23 cellular contexts compared by ENCODE assay signal in genomic region chr7:48045205-48045765, GRCh38. TPM values are rescaled to one million over a fixed set of nuclear protein-coding genes. Genes with fewer than 3 reads are reported as not detected.
DNase-seq lines count a peak whose midpoint lies in the region; ATAC-seq and TF ChIP-seq lines count a peak whose summit lies in the region.
"Had no signal": no experiment of that assay in that cellular context is flagged by ENCODE, and none has a peak within 500 bp of the region (broad histone marks: within the 10 kb centered on the region; RNA-seq: fewer than 3 reads in every experiment).

No MANE protein-coding gene starts in this region.

- no peak overlapping the region for H2BK120ac ChIP-seq in neuronal stem cell (ENCODE audit: low read depth, low read length)

- POLR2A ChIA-PET in CD8-positive, alpha-beta T cell (lab: Charles Lee) = interaction anchor here (0.7 to 1.8 kb wide), 2 partner anchors 10 kb away, joined by 3 to 5 read pairs; partner anchors contain the start of gene C7orf57

- no peak overlapping the region for H3K14ac ChIP-seq in neuronal stem cell (ENCODE audit: low read length)

- H3K36me3 ChIP-seq in CD4-positive, CD25-positive, alpha-beta regulatory T cell (ENCODE audit: control insufficient read depth, insufficient read depth, low read length) = no peaks in the 10 kb centered on the region
- H3K36me3 ChIP-seq in CD8-positive, alpha-beta T cell (ENCODE audit: insufficient read depth, low read length) = no peaks in the 10 kb centered on the region
- no peaks in the 10 kb centered on the region for H3K36me3 ChIP-seq in neuronal stem cell (replicated peaks in 1 of 2; ENCODE audit: control insufficient read depth in 2 of 2, insufficient read depth in 2 of 2, low read length in 2 of 2)
- H3K36me3 ChIP-seq: BE2C, HAP-1 had no signal

- no peak overlapping the region for H4K8ac ChIP-seq in neuronal stem cell (ENCODE audit: low read depth, low read length)

- H3K4me1 Mint-ChIP-seq in CD4-positive, CD25-positive, alpha-beta regulatory T cell = peaks cover 5 to 24% (median 7%) of the 10 kb centered on the region in 4 donors
- peaks cover 26% of the 10 kb centered on the region for H3K4me1 Mint-ChIP-seq in CD8-positive, alpha-beta T cell (ENCODE audit: low read depth)
- peaks cover 24% of the 10 kb centered on the region for H3K4me1 Mint-ChIP-seq in activated T-helper 17 cell treated with anti-CD3 and anti-CD28 coated beads, Interleukin-2, amount 50 U/mL, for 72 hours

- whole genome bisulfite sequencing in neuronal stem cell (ENCODE audit: extremely low coverage in 2 of 2, insufficient read length in 2 of 2, insufficient replicate concordance in 1 of 2), 2 donors = no CpG with 5 or more reads among the region's 9 CpGs

- no peaks in the 10 kb centered on the region for H3K36me3 Mint-ChIP-seq in CD4-positive, CD25-positive, alpha-beta regulatory T cell
- H3K36me3 Mint-ChIP-seq in CD8-positive, alpha-beta T cell = no peaks in the 10 kb centered on the region
- no peaks in the 10 kb centered on the region for H3K36me3 Mint-ChIP-seq in activated T-helper 17 cell treated with anti-CD3 and anti-CD28 coated beads, Interleukin-2, amount 50 U/mL, for 72 hours (ENCODE audit: low read depth)

- no peak for DNase-seq in CD4-positive, CD25-positive, alpha-beta regulatory T cell
- peak in 2 of 7 experiments; percentile 9 to 25 for DNase-seq in CD8-positive, alpha-beta T cell
- DNase-seq in neuronal stem cell (ENCODE audit: low spot score) = no peak
- DNase-seq in LoVo (ENCODE audit: low spot score) = no peak
- no peak for DNase-seq in NCI-H1436 treated with DMSO at 0.1 percent for 48 hours (lab: John Stamatoyannopoulos, UW)
- DNase-seq: BE2C; KBM-7; NCI-H1092; NCI-H146; NCI-H2029; NCI-H226; NCI-H510A treated with DMSO at 0.1 percent for 48 hours; NCI-H774; NK-92 treated with Interleukin-12 subunit alpha and Interleukin-12 subunit beta, amount 100 ng/mL, for 24 hours had no signal

- H2AFZ ChIP-seq in neuronal stem cell (ENCODE audit: low read length) = peak overlapping the region; percentile 22

- no peak overlapping the region for H3K27ac ChIP-seq in CD4-positive, CD25-positive, alpha-beta regulatory T cell (ENCODE audit: insufficient read depth, low read length, poor library complexity, severe bottlenecking)
- H3K27ac ChIP-seq in CD8-positive, alpha-beta T cell (ENCODE audit: low read depth, low read length) = no peak overlapping the region
- no peak overlapping the region for H3K27ac ChIP-seq in neuronal stem cell (replicated peaks; ENCODE audit: low read length)
- H3K27ac ChIP-seq: HL-60 had no signal

- no peak for ATAC-seq in CD4-positive, CD25-positive, alpha-beta regulatory T cell (ENCODE audit: low read depth in 2 of 2)
- ATAC-seq in CD8-positive, alpha-beta T cell = peak; percentile 30
- no peak for ATAC-seq in activated T-helper 17 cell treated with anti-CD3 and anti-CD28 coated beads, Interleukin-2, amount 50 U/mL, for 72 hours (replicated peaks)
- no peak for ATAC-seq in HG02588 (IDR thresholded peaks at IDR 0.05; ENCODE audit: unreplicated experiment)
- ATAC-seq: HepG2, Panc1, SK-N-SH treated with all-trans-retinoic acid at 6 μM for 48 hours had no signal

- no peak for TF ChIP-seq CTCF in CD8-positive, alpha-beta T cell (IDR thresholded peaks at IDR 0.05)

- no peaks in the 10 kb centered on the region for H3K9me3 ChIP-seq in CD4-positive, CD25-positive, alpha-beta regulatory T cell (ENCODE audit: control insufficient read depth in 2 of 2, low read length in 2 of 2)
- no peaks in the 10 kb centered on the region for H3K9me3 ChIP-seq in CD8-positive, alpha-beta T cell (ENCODE audit: low read length)
- H3K9me3 ChIP-seq in neuronal stem cell (replicated peaks in 1 of 2; ENCODE audit: control insufficient read depth in 2 of 2, insufficient read depth in 1 of 2, low read depth in 1 of 2, low read length in 2 of 2) = no peaks in the 10 kb centered on the region
- H3K9me3 ChIP-seq: BE2C, HAP-1 had no signal

- H3K27me3 ChIP-seq in CD4-positive, CD25-positive, alpha-beta regulatory T cell (ENCODE audit: control insufficient read depth, insufficient read depth, low read length) = no peaks in the 10 kb centered on the region
- H3K27me3 ChIP-seq in CD8-positive, alpha-beta T cell (ENCODE audit: insufficient read depth, low read length) = no peaks in the 10 kb centered on the region
- H3K27me3 ChIP-seq in neuronal stem cell (ENCODE audit: control insufficient read depth in 3 of 3, insufficient read depth in 3 of 3, low read depth in 1 of 3, low read length in 3 of 3) = peaks cover 0 to 6% (median 0%) of the 10 kb centered on the region in 3 experiments
- H3K27me3 ChIP-seq: BE2C had no signal

- H3K4me2 ChIP-seq in neuronal stem cell (ENCODE audit: insufficient read depth, low read length, poor library complexity, severe bottlenecking) = no peak overlapping the region

- H3K27me3 Mint-ChIP-seq in CD4-positive, CD25-positive, alpha-beta regulatory T cell = no peaks in the 10 kb centered on the region
- H3K27me3 Mint-ChIP-seq in CD8-positive, alpha-beta T cell (ENCODE audit: low read depth) = no peaks in the 10 kb centered on the region
- H3K27me3 Mint-ChIP-seq in activated T-helper 17 cell treated with anti-CD3 and anti-CD28 coated beads, Interleukin-2, amount 50 U/mL, for 72 hours = no peaks in the 10 kb centered on the region

- intact Hi-C loops in CD8-positive, alpha-beta T cell (cut with DNase I, micrococcal nuclease) = no loop called here

- no peaks in the 10 kb centered on the region for H3K9me3 Mint-ChIP-seq in CD4-positive, CD25-positive, alpha-beta regulatory T cell
- no peaks in the 10 kb centered on the region for H3K9me3 Mint-ChIP-seq in CD8-positive, alpha-beta T cell
- H3K9me3 Mint-ChIP-seq in activated T-helper 17 cell treated with anti-CD3 and anti-CD28 coated beads, Interleukin-2, amount 50 U/mL, for 72 hours = no peaks in the 10 kb centered on the region

- no peak overlapping the region for H2BK5ac ChIP-seq in neuronal stem cell (ENCODE audit: low read length)

- H3K4me3 ChIP-seq in CD4-positive, CD25-positive, alpha-beta regulatory T cell (ENCODE audit: low read depth, low read length) = no peak overlapping the region
- no peak overlapping the region for H3K4me3 ChIP-seq in CD8-positive, alpha-beta T cell (ENCODE audit: low read depth, low read length)
- H3K4me3 ChIP-seq in neuronal stem cell (ENCODE audit: low read length in 2 of 2) = no peak overlapping the region
- H3K4me3 ChIP-seq: HAP-1 had no signal

- H2AK5ac ChIP-seq in neuronal stem cell (ENCODE audit: low read depth, low read length) = no peak overlapping the region

- peak overlapping the region in 2 of 3 donors; percentile 62 to 81 for H3K27ac Mint-ChIP-seq in CD4-positive, CD25-positive, alpha-beta regulatory T cell
- peak overlapping the region; percentile 45 for H3K27ac Mint-ChIP-seq in CD8-positive, alpha-beta T cell
- H3K27ac Mint-ChIP-seq in activated T-helper 17 cell treated with anti-CD3 and anti-CD28 coated beads, Interleukin-2, amount 50 U/mL, for 72 hours = peak overlapping the region; percentile 59

- no peak overlapping the region for H3K9ac ChIP-seq in neuronal stem cell (ENCODE audit: low read depth, low read length, poor library complexity)

- H3K4me1 ChIP-seq in CD4-positive, CD25-positive, alpha-beta regulatory T cell (ENCODE audit: control insufficient read depth, insufficient read depth, low read length, poor library complexity, severe bottlenecking) = no peaks in the 10 kb centered on the region
- H3K4me1 ChIP-seq in CD8-positive, alpha-beta T cell (ENCODE audit: insufficient read depth, low read length) = peaks cover 26% of the 10 kb centered on the region
- peaks cover 0 to 8% of the 10 kb centered on the region in 2 donors for H3K4me1 ChIP-seq in neuronal stem cell (ENCODE audit: control insufficient read depth in 2 of 2, insufficient read depth in 1 of 2, low read depth in 1 of 2, low read length in 2 of 2)
- H3K4me1 ChIP-seq: BE2C, HAP-1 had no signal

- H3K23ac ChIP-seq in neuronal stem cell (ENCODE audit: low read depth, low read length, poor library complexity) = no peak overlapping the region

- H2BK12ac ChIP-seq in neuronal stem cell (ENCODE audit: low read length) = no peak overlapping the region

- H3K4me3 Mint-ChIP-seq in CD4-positive, CD25-positive, alpha-beta regulatory T cell = no peak overlapping the region
- H3K4me3 Mint-ChIP-seq in CD8-positive, alpha-beta T cell = peak overlapping the region; percentile 8
- H3K4me3 Mint-ChIP-seq in activated T-helper 17 cell treated with anti-CD3 and anti-CD28 coated beads, Interleukin-2, amount 50 U/mL, for 72 hours = no peak overlapping the region

- CTCF ChIA-PET in CD8-positive, alpha-beta T cell (lab: Charles Lee) = no interaction called here

- no peak overlapping the region for H2BK15ac ChIP-seq in neuronal stem cell (ENCODE audit: low read length)

- no peak overlapping the region for H3K4ac ChIP-seq in neuronal stem cell (ENCODE audit: low read length)

- no peaks in the 10 kb centered on the region for H3K79me1 ChIP-seq in neuronal stem cell (ENCODE audit: low read depth, low read length)

- no peak overlapping the region for H3K18ac ChIP-seq in neuronal stem cell (ENCODE audit: low read length)

- H4K91ac ChIP-seq in neuronal stem cell (ENCODE audit: low read depth, low read length, poor library complexity) = no peak overlapping the region

RNA-seq across cellular contexts. Expression of gene C7orf57, which starts 9.9 kb away (rescaled TPM):
- total RNA-seq in CD4-positive, CD25-positive, alpha-beta regulatory T cell = not detected
- not detected for polyA plus RNA-seq in CD4-positive, CD25-positive, alpha-beta regulatory T cell
- not detected for total RNA-seq in CD8-positive, alpha-beta T cell
- total RNA-seq in activated T-helper 17 cell treated with anti-CD3 and anti-CD28 coated beads, Interleukin-2, amount 50 U/mL, for 72 hours = under 1 TPM; 0.32 to 0.95 TPM
- 0.14 TPM for polyA plus RNA-seq in neuronal stem cell (2013, experiment 1 of 2)
- 0.08 TPM for polyA plus RNA-seq in neuronal stem cell (2013, experiment 2 of 2)
- total RNA-seq: A673, HepG2, HT-29 had no signal
- polyA plus RNA-seq: HepG2 had no signal

RNA-seq across cellular contexts. Expression of gene SUN3, which starts 16.4 kb away (rescaled TPM):
- not detected for total RNA-seq in CD4-positive, CD25-positive, alpha-beta regulatory T cell
- not detected for polyA plus RNA-seq in CD4-positive, CD25-positive, alpha-beta regulatory T cell
- total RNA-seq in CD8-positive, alpha-beta T cell = not detected
- total RNA-seq in activated T-helper 17 cell treated with anti-CD3 and anti-CD28 coated beads, Interleukin-2, amount 50 U/mL, for 72 hours = under 1 TPM in 1 of 2 donors, not detected in 1; 0.50 TPM
- polyA plus RNA-seq in neuronal stem cell (2013, experiment 1 of 2) = not detected
- polyA plus RNA-seq in neuronal stem cell (2013, experiment 2 of 2) = not detected
- total RNA-seq: A673, HepG2, HT-29 had no signal
- polyA plus RNA-seq: HepG2 had no signal

RNA-seq across cellular contexts. Expression of gene UPP1, which starts 43.8 kb away (rescaled TPM):
- 66.6 TPM for total RNA-seq in CD4-positive, CD25-positive, alpha-beta regulatory T cell
- 100 to 1,000 TPM in 3 of 4 donors, 10 to 100 TPM in 1; 98.1 to 123 (median 110) TPM for polyA plus RNA-seq in CD4-positive, CD25-positive, alpha-beta regulatory T cell
- total RNA-seq in CD8-positive, alpha-beta T cell = 10 to 100 TPM; 87.4 to 90.2 TPM
- 10 to 100 TPM; 69.1 to 83.9 TPM for total RNA-seq in activated T-helper 17 cell treated with anti-CD3 and anti-CD28 coated beads, Interleukin-2, amount 50 U/mL, for 72 hours
- 25.1 TPM for polyA plus RNA-seq in neuronal stem cell (2013, experiment 1 of 2)
- polyA plus RNA-seq in neuronal stem cell (2013, experiment 2 of 2) = 23.8 TPM
